15 cellular contexts compared by ENCODE assay signal in the genomic region with DNA sequence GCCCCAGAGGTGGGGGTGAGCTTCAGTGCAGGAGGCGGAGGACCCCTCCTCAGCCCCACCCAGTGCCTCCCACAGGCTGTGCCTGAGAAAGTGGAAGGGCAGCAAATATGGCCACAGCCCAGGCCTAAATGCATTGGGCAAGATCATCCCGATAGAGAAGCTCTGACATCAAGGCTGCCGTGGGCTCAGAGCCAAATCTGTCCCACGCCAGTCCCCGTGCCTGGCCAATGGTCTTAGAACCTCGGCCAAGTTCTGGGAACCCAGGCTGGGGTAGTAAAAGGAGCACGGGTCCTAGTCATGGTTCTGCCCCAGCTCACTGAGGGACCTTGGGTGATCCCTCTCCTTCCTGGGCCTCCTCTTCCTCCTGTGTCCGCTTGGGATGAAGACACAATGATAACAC. TPM values are rescaled to one million over a fixed set of nuclear protein-coding genes. Genes with fewer than 3 reads are reported as not detected.
DNase-seq lines count a peak whose midpoint lies in the region; ATAC-seq, FAIRE-seq and TF ChIP-seq lines count a peak whose summit lies in the region.
"Had no signal": no experiment of that assay in that cellular context is flagged by ENCODE, and none has a peak within 500 bp of the region (broad histone marks: within the 10 kb centered on the region; RNA-seq: fewer than 3 reads in every experiment).

No MANE protein-coding gene starts in this region.

- peak; percentile 33 for FAIRE-seq in GM12892 (lab: Jason Lieb, UNC)
- FAIRE-seq: endothelial cell of umbilical vein, small intestine had no signal

- no peak for ATAC-seq in HG02840 (IDR thresholded peaks at IDR 0.05; ENCODE audit: low FRiP score, unreplicated experiment)

- H3K9me3 ChIP-seq in ascending aorta (no peaks in the 10 kb centered on the region), left ventricle myocardium inferior (replicated peaks) (no peaks in the 10 kb centered on the region), spleen (no peaks in the 10 kb centered on the region)

- TF ChIP-seq POLR2A in GM12892 (IDR thresholded peaks at IDR 0.05; ENCODE audit: low read depth, low read length) (no peak), spleen (IDR thresholded peaks at IDR 0.05) (no peak)

- 68 to 77% (median 72%) methylated on average over 8 of the region's 8 CpGs for WGBS in spleen, 5 donors

- peaks cover 6 to 9% of the 10 kb centered on the region in 2 donors for H3K4me1 ChIP-seq in ascending aorta
- peaks cover 70% of the 10 kb centered on the region for H3K4me1 ChIP-seq in left ventricle myocardium inferior
- peaks cover 8 to 67% (median 36%) of the 10 kb centered on the region in 6 donors for H3K4me1 ChIP-seq in spleen
- H3K4me1 ChIP-seq: neural progenitor cell had no signal

- H3K27me3 ChIP-seq in ascending aorta (no peaks in the 10 kb centered on the region), left ventricle myocardium inferior (ENCODE audit: low read depth) (no peaks in the 10 kb centered on the region), spleen (replicated peaks in 1 of 7) (no peaks in the 10 kb centered on the region)
- H3K27me3 ChIP-seq: neural progenitor cell had no signal

- DNase-seq in GM12892 (ENCODE audit: insufficient read length) (no peak), ascending aorta (ENCODE audit: low spot score in 2 of 2) (no peak), left ventricle myocardium inferior (no peak), spleen (peak; percentile 54), GM10266 (ENCODE audit: extremely low spot score) (no peak), GM13977 (ENCODE audit: low spot score) (no peak), KG1 (lab: John Stamatoyannopoulos, UW) (no peak)
- DNase-seq: activated CD4-positive, alpha-beta T cell treated with anti-CD3 and anti-CD28 coated beads for 48 hours; activated T-cell treated with anti-CD3 and anti-CD28 coated beads, Interleukin-2, amount 50 U/mL, for 48 hours; AML-193; DMS153; small intestine had no signal

- H3K36me3 ChIP-seq in ascending aorta (peaks cover 82 to 86% of the 10 kb centered on the region in 2 donors), left ventricle myocardium inferior (peaks cover 86% of the 10 kb centered on the region), spleen (peaks cover 0 to 100% (median 74%) of the 10 kb centered on the region in 6 donors)
- H3K36me3 ChIP-seq: neural progenitor cell had no signal

- TF ChIP-seq CTCF in ascending aorta (IDR thresholded peaks at IDR 0.05) (no peak), left ventricle myocardium inferior (IDR thresholded peaks at IDR 0.05; ENCODE audit: borderline replicate concordance) (no peak), spleen (IDR thresholded peaks at IDR 0.05 in 8 of 11, conservative IDR thresholded peaks at IDR 0.05 in 3 of 11) (no peak), GM10266 (IDR thresholded peaks at IDR 0.05; ENCODE audit: control insufficient read depth, insufficient read depth, low read depth, missing control alignments) (no peak), GM13977 (IDR thresholded peaks at IDR 0.05; ENCODE audit: extremely low read depth, insufficient read depth, missing control alignments) (no peak)

- H3K4me3 ChIP-seq in ascending aorta (no peak overlapping the region), left ventricle myocardium inferior (no peak overlapping the region), spleen (no peak overlapping the region)
- H3K4me3 ChIP-seq: neural progenitor cell had no signal

- in situ Hi-C loops in GM13977 (cut with MboI; ENCODE audit: low pct_unique_long_range_greater_than_20kb, low sequenced_read_pairs, unreplicated experiment) = no loop called here

- H3K27ac ChIP-seq in ascending aorta (peak overlapping the region; percentile 12 to 32), left ventricle myocardium inferior (replicated peaks) (peak overlapping the region; percentile 78), spleen (peak overlapping the region in 4 of 8 donors; percentile 4 to 71 (median 50))
- H3K27ac ChIP-seq: neural progenitor cell had no signal

- intact Hi-C loops in ascending aorta (cut with DNase I) = no loop called here
- intact Hi-C loops in left ventricle myocardium inferior (cut with micrococcal nuclease) = loop anchor here (5.0 kb wide), 1 partner anchor 106 kb away; no protein-coding TSS in a partner anchor
- intact Hi-C loops in spleen (cut with DNase I; ENCODE audit: low total_unique reads) = no loop called here

RNA-seq across cellular contexts. Expression of a gene that starts 27.7 kb away (rescaled TPM):
- 187 TPM for polyA plus RNA-seq in GM12892 (2012; ENCODE audit: missing spikeins)
- 54.6 TPM for total RNA-seq in ascending aorta
- total RNA-seq in left ventricle myocardium inferior = 131 TPM
- 100 to 1,000 TPM; 179 to 260 (median 218) TPM for total RNA-seq in spleen
- 100 to 1,000 TPM in 1 of 3 donors, 10 to 100 TPM in 2; 67.7 to 149 (median 95.9) TPM for polyA plus RNA-seq in spleen

RNA-seq across cellular contexts. Expression of a gene that starts 49.0 kb away (rescaled TPM):
- polyA plus RNA-seq in GM12892 (2012; ENCODE audit: missing spikeins) = 349 TPM
- total RNA-seq in ascending aorta (334 TPM), left ventricle myocardium inferior (195 TPM), spleen (100 to 1,000 TPM; 142 to 295 (median 210) TPM)
- 100 to 1,000 TPM; 141 to 186 (median 155) TPM for polyA plus RNA-seq in spleen
